Comparison of ENCODE assay signal across 9 cellular contexts in the genomic region with DNA sequence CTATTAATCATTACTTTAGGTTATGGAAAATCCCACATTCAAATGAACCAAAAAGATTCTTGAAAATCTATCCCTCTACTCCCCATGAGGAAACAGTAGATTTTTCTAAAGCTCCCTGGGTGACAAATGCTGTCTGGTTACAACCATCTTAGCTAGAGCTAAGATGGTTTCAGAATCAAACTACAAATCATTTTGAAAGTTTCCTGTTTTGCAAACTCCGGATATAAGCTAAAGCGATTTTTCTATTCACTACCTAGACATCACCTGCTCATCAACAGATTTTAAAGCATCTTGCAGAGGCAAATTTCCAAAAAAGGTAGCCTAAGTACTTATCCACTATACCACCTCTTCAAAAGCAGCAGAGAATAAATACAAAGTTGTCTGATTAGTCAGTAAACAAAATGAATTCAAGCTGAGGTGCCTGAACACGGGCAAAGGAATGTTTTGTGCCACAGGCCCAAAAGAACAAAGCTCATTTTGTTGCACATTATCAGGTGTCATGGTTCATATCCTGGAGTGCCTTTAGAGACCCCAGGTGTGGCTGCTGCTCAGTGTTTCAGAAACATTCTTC.
DNase-seq lines count a peak whose midpoint lies in the region; ATAC-seq and FAIRE-seq lines count a peak whose summit lies in the region.
"Had no signal": no experiment of that assay in that cellular context is flagged by ENCODE, and none has a peak within 500 bp of the region (broad histone marks: within the 10 kb centered on the region; RNA-seq: fewer than 3 reads in every experiment).

No MANE protein-coding gene starts in this region.

- POLR2A ChIA-PET in CD8-positive, alpha-beta memory T cell (lab: Charles Lee), result interaction anchor here (0.5 to 0.7 kb wide), 4 partner anchors 38 to 147 kb away, joined by 3 to 5 read pairs (median 3); no protein-coding TSS in a partner anchor

- intact Hi-C loops in posterior cingulate gyrus (cut with DNase I), result no loop called here

- peak; percentile 98 for FAIRE-seq in GM19239 (lab: Jason Lieb, UNC)

- no peaks in the 10 kb centered on the region for H3K27me3 Mint-ChIP-seq in CD8-positive, alpha-beta memory T cell
- H3K27me3 Mint-ChIP-seq in activated naive CD8-positive, alpha-beta T cell treated with anti-CD3 and anti-CD28 coated beads for 36 hours, result no peaks in the 10 kb centered on the region

- DNase-seq in CD8-positive, alpha-beta memory T cell, result peak in 2 of 5 donors; percentile 17 to 48
- DNase-seq in GM19239 (ENCODE audit: insufficient read length, low spot score) (no peak), NCI-H1930 (lab: John Stamatoyannopoulos, UW) (no peak), germinal center (ENCODE audit: low spot score) (no peak), posterior cingulate gyrus (no peak), SIG-M5 (lab: John Stamatoyannopoulos, UW) (no peak)
- no peak for DNase-seq in activated naive CD8-positive, alpha-beta T cell treated with anti-CD3 and anti-CD28 coated beads for 36 hours
- DNase-seq: nucleus accumbens had no signal

- no peaks in the 10 kb centered on the region for H3K9me3 Mint-ChIP-seq in CD8-positive, alpha-beta memory T cell
- H3K9me3 Mint-ChIP-seq in activated naive CD8-positive, alpha-beta T cell treated with anti-CD3 and anti-CD28 coated beads for 36 hours, result peaks cover 9% of the 10 kb centered on the region

- peaks cover 86% of the 10 kb centered on the region for H3K4me1 ChIP-seq in CD8-positive, alpha-beta memory T cell (ENCODE audit: insufficient read depth, low read length)

- peak overlapping the region; percentile 2 to 85 (median 68) for H3K4me3 Mint-ChIP-seq in CD8-positive, alpha-beta memory T cell
- peak overlapping the region; percentile 65 for H3K4me3 Mint-ChIP-seq in activated naive CD8-positive, alpha-beta T cell treated with anti-CD3 and anti-CD28 coated beads for 36 hours

- H3K9me3 ChIP-seq in CD8-positive, alpha-beta memory T cell (ENCODE audit: low read length), result no peaks in the 10 kb centered on the region

- ATAC-seq in HG03045 (IDR thresholded peaks at IDR 0.05; ENCODE audit: unreplicated experiment), result peak; percentile 54

- H3K4me1 Mint-ChIP-seq in CD8-positive, alpha-beta memory T cell, result peaks cover 83 to 97% (median 96%) of the 10 kb centered on the region in 3 donors
- H3K4me1 Mint-ChIP-seq in activated naive CD8-positive, alpha-beta T cell treated with anti-CD3 and anti-CD28 coated beads for 36 hours, result peaks cover 86% of the 10 kb centered on the region

- H3K4me3 ChIP-seq in CD8-positive, alpha-beta memory T cell (ENCODE audit: low read length), result peak overlapping the region; percentile 16

- H3K27ac ChIP-seq in CD8-positive, alpha-beta memory T cell (ENCODE audit: low read depth, low read length), result peak overlapping the region; percentile 15

- H3K27ac Mint-ChIP-seq in CD8-positive, alpha-beta memory T cell, result peak overlapping the region; percentile 87 to 98 (median 94)
- H3K27ac Mint-ChIP-seq in activated naive CD8-positive, alpha-beta T cell treated with anti-CD3 and anti-CD28 coated beads for 36 hours, result peak overlapping the region; percentile 95

- CTCF ChIA-PET in CD8-positive, alpha-beta memory T cell (lab: Charles Lee), result interaction anchor here (1.0 to 1.2 kb wide), 2 partner anchors 18 to 205 kb away, joined by 3 read pairs; a partner anchor contains a TSS

- H3K36me3 ChIP-seq in CD8-positive, alpha-beta memory T cell (ENCODE audit: insufficient read depth, low read length), result no peaks in the 10 kb centered on the region

- no peaks in the 10 kb centered on the region for H3K27me3 ChIP-seq in CD8-positive, alpha-beta memory T cell (ENCODE audit: insufficient read depth, low read length, poor library complexity, severe bottlenecking)

- peaks cover 0 to 6% (median 1%) of the 10 kb centered on the region in 3 donors for H3K36me3 Mint-ChIP-seq in CD8-positive, alpha-beta memory T cell
- H3K36me3 Mint-ChIP-seq in activated naive CD8-positive, alpha-beta T cell treated with anti-CD3 and anti-CD28 coated beads for 36 hours, result peaks cover 38% of the 10 kb centered on the region
